Comparison of ENCODE assay signal across 11 cellular contexts in the genomic region with DNA sequence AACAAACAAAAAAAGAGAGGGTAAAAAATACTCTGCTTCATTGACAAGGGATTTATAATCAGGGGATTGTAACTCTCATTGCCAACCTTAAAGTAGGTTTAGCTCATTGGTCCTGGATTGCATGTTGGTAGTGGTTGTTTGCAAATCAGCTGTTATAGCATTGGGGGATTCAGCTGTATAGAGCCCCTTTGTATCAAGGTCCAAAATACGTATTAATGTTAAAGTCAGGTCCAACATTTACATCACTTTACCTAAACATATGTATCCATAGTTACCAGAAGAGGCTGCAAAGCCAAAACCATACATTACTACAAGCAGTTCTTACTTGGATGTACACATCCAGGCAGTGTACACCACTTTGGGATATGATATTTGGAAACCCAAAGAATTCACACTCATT.
"Had no signal": no experiment of that assay in that cellular context is flagged by ENCODE, and none has a peak within 500 bp of the region (broad histone marks: within the 10 kb centered on the region; RNA-seq: fewer than 3 reads in every experiment).

No MANE protein-coding gene starts in this region.

- H3K27ac Mint-ChIP-seq: GM23338, H9, HFFc6 had no signal

- ATAC-seq: GM23338, HCT116 had no signal

- H3K27ac ChIP-seq: GM23248 had no signal

- DNase-seq: GM23248, GOT3, H7, H9, HCEC 1CT, HFFc6 had no signal

- H3K4me1 ChIP-seq: HAP-1 had no signal

- H3K36me3 ChIP-seq: HAP-1 had no signal

- H3K9ac ChIP-seq: GM23248 had no signal

- H3K4me3 Mint-ChIP-seq: GM23338, H9, HFFc6 had no signal

- H3K4me3 ChIP-seq: GM23248, GM23338, HAP-1 had no signal

- H3K9me3 ChIP-seq: HAP-1 had no signal

- H3K9me3 Mint-ChIP-seq: GM23338, H9, HFFc6 had no signal

- FAIRE-seq: H1, H54 had no signal

- H3K4me2 ChIP-seq: GM23338 had no signal

- H3K4me1 Mint-ChIP-seq: GM23338, H9 had no signal

- H2AFZ ChIP-seq: GM23248, GM23338 had no signal
